In the genomic region with DNA sequence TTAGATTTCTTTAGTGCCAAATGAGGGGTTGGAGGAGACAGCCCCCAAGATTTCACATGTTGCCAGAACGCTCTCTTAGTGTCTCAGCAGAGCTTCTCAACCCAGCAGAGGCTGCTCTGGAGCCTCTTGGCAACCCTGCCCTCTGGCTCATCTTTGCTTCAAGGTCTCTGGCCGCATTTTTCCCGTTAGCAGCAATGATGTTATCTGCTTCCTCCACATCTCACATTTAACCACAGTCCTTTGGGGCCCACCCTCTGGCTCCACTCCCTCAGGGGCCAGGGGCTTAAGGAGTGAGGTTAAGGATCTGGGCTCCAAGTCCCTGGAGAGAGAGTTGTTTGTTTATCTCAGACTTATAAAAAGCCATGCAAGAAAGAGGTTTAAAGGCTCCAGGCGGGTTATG, we compare ENCODE assay signal across 10 cellular contexts. TPM values are rescaled to one million over a fixed set of nuclear protein-coding genes. Genes with fewer than 3 reads are reported as not detected.
DNase-seq lines count a peak whose midpoint lies in the region; ATAC-seq and TF ChIP-seq lines count a peak whose summit lies in the region.
"Had no signal": no experiment of that assay in that cellular context is flagged by ENCODE, and none has a peak within 500 bp of the region (broad histone marks: within the 10 kb centered on the region; RNA-seq: fewer than 3 reads in every experiment).

No MANE protein-coding gene starts in this region.

- H3K4me3 ChIP-seq in DND-41 (ENCODE audit: low read depth in 1 of 2, low read length in 2 of 2) = no peak overlapping the region
- no peak overlapping the region for H3K4me3 ChIP-seq in Karpas-422 (ENCODE audit: low read length)
- no peak overlapping the region for H3K4me3 ChIP-seq in MM.1S (ENCODE audit: low read length)

- peaks cover 18% of the 10 kb centered on the region for H3F3A ChIP-seq in MM.1S (ENCODE audit: insufficient read depth, low read length)

- DNase-seq in DND-41 (peak; percentile 48), Karpas-422 (no peak), nephron progenitor cell (no peak), MM.1S (no peak), NCI-H524 treated with DMSO at 0.1 percent for 48 hours (lab: John Stamatoyannopoulos, UW) (no peak)
- DNase-seq: H9 had no signal

- H3K4me1 Mint-ChIP-seq in activated naive CD8-positive, alpha-beta T cell (ENCODE audit: low read depth) = peaks cover 33% of the 10 kb centered on the region
- H3K4me1 Mint-ChIP-seq in nephron progenitor cell = peaks cover 46% of the 10 kb centered on the region

- H3K27ac ChIP-seq in DND-41 (ENCODE audit: low read length) (no peak overlapping the region), Karpas-422 (ENCODE audit: low read length) (no peak overlapping the region), MM.1S (ENCODE audit: low read length) (no peak overlapping the region)

- H3K27ac Mint-ChIP-seq in activated naive CD8-positive, alpha-beta T cell = no peak overlapping the region
- H3K27ac Mint-ChIP-seq in nephron progenitor cell = peak overlapping the region; percentile 21
- H3K27ac Mint-ChIP-seq: H9 had no signal

- H2AFZ ChIP-seq in DND-41 (ENCODE audit: low read depth, low read length) (no peak overlapping the region), Karpas-422 (ENCODE audit: low read length) (no peak overlapping the region), MM.1S (ENCODE audit: low read length) (no peak overlapping the region)

- H3K4me1 ChIP-seq in DND-41 (ENCODE audit: insufficient read depth, low read length) = peaks cover 35% of the 10 kb centered on the region
- peaks cover 29% of the 10 kb centered on the region for H3K4me1 ChIP-seq in Karpas-422 (ENCODE audit: low read length)
- peaks cover 13% of the 10 kb centered on the region for H3K4me1 ChIP-seq in MM.1S (ENCODE audit: low read length)

- peaks cover 15% of the 10 kb centered on the region for H4K20me1 ChIP-seq in DND-41 (ENCODE audit: insufficient read depth, low read length)
- peaks cover 8% of the 10 kb centered on the region; the same call in 1 of the 2 replicates for H4K20me1 ChIP-seq in Karpas-422 (ENCODE audit: insufficient read depth, low read depth, low read length)
- no peaks in the 10 kb centered on the region for H4K20me1 ChIP-seq in MM.1S (ENCODE audit: insufficient read depth, low read length)

- H3K27me3 Mint-ChIP-seq in activated naive CD8-positive, alpha-beta T cell = no peaks in the 10 kb centered on the region
- H3K27me3 Mint-ChIP-seq in nephron progenitor cell (ENCODE audit: low read depth, poor library complexity) = peaks cover 18% of the 10 kb centered on the region

- H3K9me2 ChIP-seq in Karpas-422 (replicated peaks; ENCODE audit: insufficient read depth, low read length) (no peaks in the 10 kb centered on the region), MM.1S (replicated peaks; ENCODE audit: insufficient read depth, low read length) (no peaks in the 10 kb centered on the region)

- H3K4me2 ChIP-seq in DND-41 (ENCODE audit: insufficient read depth, low read length) = no peak overlapping the region
- peak overlapping the region; percentile 38 for H3K4me2 ChIP-seq in Karpas-422 (ENCODE audit: low read depth, low read length, poor library complexity, severe bottlenecking)
- H3K4me2 ChIP-seq in MM.1S (ENCODE audit: low read depth, low read length) = no peak overlapping the region

- H3K9ac ChIP-seq in DND-41 (ENCODE audit: low read depth, low read length) = no peak overlapping the region
- no peak overlapping the region for H3K9ac ChIP-seq in Karpas-422 (ENCODE audit: low read length)
- no peak overlapping the region for H3K9ac ChIP-seq in MM.1S (ENCODE audit: low read length)

- H3K4me3 Mint-ChIP-seq in activated naive CD8-positive, alpha-beta T cell = peak overlapping the region; percentile 28
- no peak overlapping the region for H3K4me3 Mint-ChIP-seq in nephron progenitor cell
- H3K4me3 Mint-ChIP-seq: H9 had no signal

- TF ChIP-seq CTCF in DND-41 (IDR thresholded peaks at IDR 0.05; ENCODE audit: borderline replicate concordance, extremely low read depth, low read length, poor library complexity, severe bottlenecking) (no peak), nephron progenitor cell (IDR thresholded peaks at IDR 0.05) (no peak), MM.1S (IDR thresholded peaks at IDR 0.05; ENCODE audit: low read length) (no peak)

- ATAC-seq in DND-41 (ENCODE audit: insufficient read depth, low read depth) (peak; percentile 34; the same call in 2 of the 3 replicates), HG02798 (IDR thresholded peaks at IDR 0.05; ENCODE audit: poor library complexity, unreplicated experiment) (no peak), HG02610 (IDR thresholded peaks at IDR 0.05; ENCODE audit: unreplicated experiment) (no peak)
- ATAC-seq: sciatic nerve had no signal

- peaks cover 17% of the 10 kb centered on the region for H3K27me3 ChIP-seq in DND-41 (ENCODE audit: insufficient read depth, low read length, poor library complexity)
- H3K27me3 ChIP-seq in Karpas-422 (ENCODE audit: low read length) = no peaks in the 10 kb centered on the region
- H3K27me3 ChIP-seq in MM.1S (replicated peaks; ENCODE audit: insufficient read depth, low read length) = no peaks in the 10 kb centered on the region

- H3K36me3 ChIP-seq in DND-41 (ENCODE audit: insufficient read depth, low read length) = no peaks in the 10 kb centered on the region
- no peaks in the 10 kb centered on the region for H3K36me3 ChIP-seq in Karpas-422 (ENCODE audit: insufficient read depth, low read length)
- no peaks in the 10 kb centered on the region for H3K36me3 ChIP-seq in MM.1S (replicated peaks; ENCODE audit: insufficient read depth, low read length)

- H3K79me2 ChIP-seq in DND-41 (ENCODE audit: insufficient read depth, low read length) (no peaks in the 10 kb centered on the region), Karpas-422 (ENCODE audit: low read length) (0 out of 2 replicates have a peak, but pooled peaks cover 2% of the 10 kb centered on the region), MM.1S (ENCODE audit: low read length) (peaks cover 13% of the 10 kb centered on the region)

- H3K9me3 Mint-ChIP-seq in activated naive CD8-positive, alpha-beta T cell (ENCODE audit: low read depth) = no peaks in the 10 kb centered on the region
- no peaks in the 10 kb centered on the region for H3K9me3 Mint-ChIP-seq in nephron progenitor cell
- H3K9me3 Mint-ChIP-seq: H9 had no signal

- no peaks in the 10 kb centered on the region for H3K9me3 ChIP-seq in DND-41 (ENCODE audit: insufficient read depth, low read length, severe bottlenecking)
- no peaks in the 10 kb centered on the region for H3K9me3 ChIP-seq in Karpas-422 (ENCODE audit: low read length)
- H3K9me3 ChIP-seq in MM.1S (replicated peaks; ENCODE audit: insufficient read depth, low read length) = no peaks in the 10 kb centered on the region

- no peaks in the 10 kb centered on the region for H3K36me3 Mint-ChIP-seq in activated naive CD8-positive, alpha-beta T cell
- no peaks in the 10 kb centered on the region for H3K36me3 Mint-ChIP-seq in nephron progenitor cell (ENCODE audit: low read depth)

RNA-seq across cellular contexts. Expression of a gene that starts 3.3 kb away (rescaled TPM):
- total RNA-seq in Karpas-422 (2014; rRNA removed; shearing (Covaris generic); ENCODE audit: low replicate concordance) = 11.8 and 12.2 TPM in 2 replicates
